Comparison of ENCODE assay signal across 14 cellular contexts in genomic region chr4:87054900-87055299, GRCh38.
A peak's percentile ranks its signal among the peaks of the same experiment; 100 is the strongest.
DNase-seq lines count a peak whose midpoint lies in the region; ATAC-seq and TF ChIP-seq lines count a peak whose summit lies in the region.
"Had no signal": no experiment of that assay in that cellular context is flagged by ENCODE, and none has a peak within 500 bp of the region (broad histone marks: within the 10 kb centered on the region; RNA-seq: fewer than 3 reads in every experiment).

No MANE protein-coding gene starts in this region.

- H3K27me3 Mint-ChIP-seq in osteocyte (ENCODE audit: unreplicated experiment), result no peaks in the 10 kb centered on the region
- H3K27me3 Mint-ChIP-seq: activated naive CD4-positive, alpha-beta T cell treated with anti-CD3 and anti-CD28 coated beads, Interleukin-2, amount 10 ng/mL, durations not matched to agents 7 days and 5 days; memory B cell had no signal

- H3K4me1 ChIP-seq in esophagus (ENCODE audit: control insufficient read depth in 2 of 2, insufficient read depth in 2 of 2, low read length in 1 of 2) (peaks cover 3 to 4% of the 10 kb centered on the region in 2 donors), upper lobe of left lung (peaks cover 57 to 82% (median 66%) of the 10 kb centered on the region in 4 donors)

- 30 to 35% methylated on average over 3 of the region's 3 CpGs for WGBS in esophagus, 2 donors
- WGBS in upper lobe of left lung, 2 donors, result 52 to 68% methylated on average over 3 of the region's 3 CpGs

- no peak for TF ChIP-seq CTCF in WERI-Rb-1 (IDR thresholded peaks at IDR 0.05; ENCODE audit: low read depth, low read length)
- no peak for TF ChIP-seq CTCF in osteocyte (IDR thresholded peaks at IDR 0.05)
- no peak for TF ChIP-seq CTCF in upper lobe of left lung (IDR thresholded peaks at IDR 0.05)

- intact Hi-C loops in head of caudate nucleus (cut with DNase I), result no loop called here

- H3K27me3 ChIP-seq in WERI-Rb-1 (ENCODE audit: insufficient read depth, low read depth, severe bottlenecking) (no peaks in the 10 kb centered on the region), esophagus (ENCODE audit: control insufficient read depth in 1 of 2, insufficient read depth in 2 of 2, low read length in 2 of 2) (no peaks in the 10 kb centered on the region), upper lobe of left lung (no peaks in the 10 kb centered on the region)

- H3K4me3 ChIP-seq in WERI-Rb-1 (ENCODE audit: low read depth, low read length), result no peak overlapping the region
- H3K4me3 ChIP-seq in esophagus (ENCODE audit: low read depth in 1 of 2, low read length in 2 of 2), result no peak overlapping the region
- H3K4me3 ChIP-seq in upper lobe of left lung, result no peak overlapping the region

- H3K36me3 ChIP-seq in WERI-Rb-1 (peaks cover 12% of the 10 kb centered on the region), esophagus (ENCODE audit: control insufficient read depth in 2 of 2, insufficient read depth in 2 of 2, low read length in 1 of 2) (no peaks in the 10 kb centered on the region), upper lobe of left lung (peaks cover 0 to 3% (median 0%) of the 10 kb centered on the region in 4 donors)

- H3K27ac Mint-ChIP-seq in osteocyte (ENCODE audit: unreplicated experiment), result peak overlapping the region; percentile 58
- H3K27ac Mint-ChIP-seq: activated naive CD4-positive, alpha-beta T cell treated with anti-CD3 and anti-CD28 coated beads, Interleukin-2, amount 10 ng/mL, durations not matched to agents 7 days and 5 days; memory B cell had no signal

- DNase-seq in WERI-Rb-1 (no peak), osteocyte (ENCODE audit: extremely low spot score, unreplicated experiment) (no peak), upper lobe of left lung (no peak), NCI-H2081 treated with DMSO at 0.1 percent for 48 hours (lab: John Stamatoyannopoulos, UW) (no peak), head of caudate nucleus (no peak)
- DNase-seq: activated naive CD4-positive, alpha-beta T cell treated with anti-CD3 and anti-CD28 coated beads, Interleukin-2, amount 10 ng/mL, durations not matched to agents 7 days and 5 days; CD8-positive, alpha-beta T cell; Karpas-422; NCI-H187 treated with DMSO at 0.1 percent for 48 hours; NCI-H748 treated with DMSO at 0.1 percent for 48 hours; SHP77 treated with DMSO at 0.1 percent for 48 hours had no signal

- H3K27ac ChIP-seq in WERI-Rb-1, result peak overlapping the region; percentile 62
- peak overlapping the region; percentile 35 to 49 for H3K27ac ChIP-seq in esophagus (ENCODE audit: low read depth in 2 of 2, low read length in 1 of 2)
- peak overlapping the region; percentile 28 to 59 (median 46) for H3K27ac ChIP-seq in upper lobe of left lung

- H3K9me3 Mint-ChIP-seq in osteocyte (ENCODE audit: unreplicated experiment), result no peaks in the 10 kb centered on the region
- H3K9me3 Mint-ChIP-seq: activated naive CD4-positive, alpha-beta T cell treated with anti-CD3 and anti-CD28 coated beads, Interleukin-2, amount 10 ng/mL, durations not matched to agents 7 days and 5 days; CD8-positive, alpha-beta T cell; memory B cell had no signal

- no peak for TF ChIP-seq POLR2A in upper lobe of left lung (IDR thresholded peaks at IDR 0.05)

- H3K9me3 ChIP-seq in WERI-Rb-1 (ENCODE audit: severe bottlenecking), result no peaks in the 10 kb centered on the region
- no peaks in the 10 kb centered on the region for H3K9me3 ChIP-seq in esophagus (ENCODE audit: control insufficient read depth in 2 of 2, insufficient read depth in 1 of 2, low read depth in 1 of 2, low read length in 1 of 2)
- no peaks in the 10 kb centered on the region for H3K9me3 ChIP-seq in upper lobe of left lung

- peak overlapping the region; percentile 8 for H3K4me3 Mint-ChIP-seq in osteocyte (ENCODE audit: unreplicated experiment)
- H3K4me3 Mint-ChIP-seq: activated naive CD4-positive, alpha-beta T cell treated with anti-CD3 and anti-CD28 coated beads, Interleukin-2, amount 10 ng/mL, durations not matched to agents 7 days and 5 days; CD8-positive, alpha-beta T cell; memory B cell had no signal

- H3K36me3 Mint-ChIP-seq in osteocyte (ENCODE audit: unreplicated experiment), result peaks cover 16% of the 10 kb centered on the region

- no peak for ATAC-seq in upper lobe of left lung (ENCODE audit: low FRiP score in 2 of 2)
- no peak for ATAC-seq in HG02885 (IDR thresholded peaks at IDR 0.05; ENCODE audit: poor library complexity, unreplicated experiment)
- ATAC-seq: CD8-positive, alpha-beta T cell had no signal

- no peak for TF ChIP-seq EP300 in upper lobe of left lung (IDR thresholded peaks at IDR 0.05)

- peaks cover 37% of the 10 kb centered on the region for H3K4me1 Mint-ChIP-seq in osteocyte (ENCODE audit: unreplicated experiment)
